Comparison of ENCODE assay signal across 16 cellular contexts in the genomic region with DNA sequence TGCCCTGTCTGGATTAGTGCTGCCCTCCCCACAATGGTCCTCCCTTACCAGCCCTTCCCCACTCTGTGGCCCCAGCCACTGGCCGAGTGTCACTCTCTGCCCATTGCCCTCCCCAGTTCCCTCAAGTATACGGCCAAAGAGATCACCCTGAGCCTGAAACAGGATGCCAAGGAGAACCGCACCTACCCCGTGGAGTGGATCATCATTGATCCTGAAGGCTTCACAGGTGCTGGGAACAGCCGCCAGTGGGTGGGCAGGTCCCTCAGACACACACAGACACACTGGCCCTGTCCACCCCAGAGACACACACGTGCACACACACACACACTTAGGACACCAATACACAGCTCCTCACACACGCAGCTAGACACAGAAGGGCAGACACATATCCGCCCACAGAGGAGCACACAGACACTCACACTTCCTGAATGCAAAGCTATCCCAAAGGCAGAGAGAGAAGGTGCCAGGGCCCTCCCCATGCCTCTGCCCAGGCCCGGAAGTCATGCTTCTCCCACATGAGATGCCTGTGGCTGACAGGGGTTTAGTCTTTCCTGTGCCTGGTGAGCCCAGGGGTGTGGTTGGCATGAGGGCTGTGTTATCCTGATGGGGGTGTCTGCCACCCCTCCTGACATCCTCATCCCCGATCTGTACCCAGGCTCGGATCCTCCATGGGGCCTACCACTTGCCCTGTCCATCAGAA. TPM values are rescaled to one million over a fixed set of nuclear protein-coding genes. Genes with fewer than 3 reads are reported as not detected.
DNase-seq lines count a peak whose midpoint lies in the region; ATAC-seq and TF ChIP-seq lines count a peak whose summit lies in the region.
"Had no signal": no experiment of that assay in that cellular context is flagged by ENCODE, and none has a peak within 500 bp of the region (broad histone marks: within the 10 kb centered on the region; RNA-seq: fewer than 3 reads in every experiment).

No MANE protein-coding gene starts in this region.

- peak; percentile 31 for DNase-seq in AG08395 (ENCODE audit: low spot score)
- DNase-seq in CD8-positive, alpha-beta T cell = no peak
- no peak for DNase-seq in T-cell
- no peak for DNase-seq in naive thymus-derived CD4-positive, alpha-beta T cell
- no peak for DNase-seq in putamen (ENCODE audit: low spot score)
- DNase-seq in endothelial cell (ENCODE audit: low spot score) = no peak
- no peak for DNase-seq in PC-9
- DNase-seq in foreskin fibroblast = no peak
- DNase-seq: activated CD8-positive, alpha-beta memory T cell treated with anti-CD3 and anti-CD28 coated beads, Interleukin-2, amount 10 ng/mL, durations not matched to agents 7 days and 5 days; amniotic stem cell; CD8-positive, alpha-beta memory T cell; cortex of kidney; stimulated activated CD4-positive, alpha-beta T cell treated with anti-CD3 and anti-CD28 coated beads, Interleukin-4, amount 100 ng/mL, for 4 hours; stimulated activated naive CD4-positive, alpha-beta T cell treated with Interleukin-2 at 50 U/mL for 16 hours; T-helper 9 cell had no signal

- H3K4me1 Mint-ChIP-seq in CD8-positive, alpha-beta T cell (ENCODE audit: low read depth) = peaks cover 14% of the 10 kb centered on the region
- H3K4me1 Mint-ChIP-seq in T-cell = peaks cover 13 to 19% (median 14%) of the 10 kb centered on the region in 3 donors
- peaks cover 5 to 22% (median 12%) of the 10 kb centered on the region in 7 donors for H3K4me1 Mint-ChIP-seq in naive thymus-derived CD4-positive, alpha-beta T cell
- peaks cover 2% of the 10 kb centered on the region for H3K4me1 Mint-ChIP-seq in endothelial cell (ENCODE audit: unreplicated experiment)

- POLR2A ChIA-PET in CD8-positive, alpha-beta T cell (lab: Charles Lee) = no interaction called here
- POLR2A ChIA-PET in T-cell (lab: Charles Lee) (no interaction called here), PC-9 (lab: Charles Lee; ENCODE audit: unreplicated experiment) (no interaction called here)
- POLR2A ChIA-PET in naive thymus-derived CD4-positive, alpha-beta T cell (lab: Charles Lee) = no interaction called here

- no TSS peak for BruUV-seq in PC-9 (replicated peaks; lab: Mats Ljungman, UMichigan)

- no peaks in the 10 kb centered on the region for H3K9me2 ChIP-seq in PC-9 (ENCODE audit: insufficient read depth)

- peak overlapping the region; percentile 4 for H3K4me3 Mint-ChIP-seq in CD8-positive, alpha-beta T cell
- peak overlapping the region in 1 of 3 donors; percentile 61 for H3K4me3 Mint-ChIP-seq in T-cell
- peak overlapping the region in 6 of 10 donors; percentile 2 to 66 (median 24) for H3K4me3 Mint-ChIP-seq in naive thymus-derived CD4-positive, alpha-beta T cell
- H3K4me3 Mint-ChIP-seq in endothelial cell (ENCODE audit: unreplicated experiment) = no peak overlapping the region
- H3K4me3 Mint-ChIP-seq: activated CD8-positive, alpha-beta memory T cell treated with anti-CD3 and anti-CD28 coated beads, Interleukin-2, amount 10 ng/mL, durations not matched to agents 7 days and 5 days had no signal

- H3K27me3 Mint-ChIP-seq in CD8-positive, alpha-beta T cell (ENCODE audit: low read depth) = peaks cover 35% of the 10 kb centered on the region
- peaks cover 20 to 48% of the 10 kb centered on the region in 2 donors for H3K27me3 Mint-ChIP-seq in T-cell
- H3K27me3 Mint-ChIP-seq in naive thymus-derived CD4-positive, alpha-beta T cell = peaks cover 19 to 38% (median 23%) of the 10 kb centered on the region in 5 donors
- peaks cover 8% of the 10 kb centered on the region for H3K27me3 Mint-ChIP-seq in endothelial cell (ENCODE audit: unreplicated experiment)

- H3K4me3 ChIP-seq in CD8-positive, alpha-beta T cell (ENCODE audit: low read depth, low read length) = no peak overlapping the region
- H3K4me3 ChIP-seq in naive thymus-derived CD4-positive, alpha-beta T cell (ENCODE audit: low read length) = no peak overlapping the region
- H3K4me3 ChIP-seq in PC-9 = no peak overlapping the region
- no peak overlapping the region for H3K4me3 ChIP-seq in foreskin fibroblast (ENCODE audit: low read depth in 1 of 2, low read length in 2 of 2)

- no peaks in the 10 kb centered on the region for H4K20me1 ChIP-seq in PC-9 (ENCODE audit: insufficient read depth)

- no peaks in the 10 kb centered on the region for H3K9me3 Mint-ChIP-seq in CD8-positive, alpha-beta T cell
- H3K9me3 Mint-ChIP-seq in T-cell (no peaks in the 10 kb centered on the region), endothelial cell (ENCODE audit: unreplicated experiment) (no peaks in the 10 kb centered on the region)
- peaks cover 0 to 2% (median 0%) of the 10 kb centered on the region in 11 donors for H3K9me3 Mint-ChIP-seq in naive thymus-derived CD4-positive, alpha-beta T cell
- H3K9me3 Mint-ChIP-seq: CD8-positive, alpha-beta memory T cell had no signal

- H3F3A ChIP-seq in PC-9 (ENCODE audit: insufficient read depth, low read depth) = no peaks in the 10 kb centered on the region

- H3K36me3 Mint-ChIP-seq in CD8-positive, alpha-beta T cell = no peaks in the 10 kb centered on the region
- H3K36me3 Mint-ChIP-seq in T-cell (no peaks in the 10 kb centered on the region), endothelial cell (ENCODE audit: low read depth, unreplicated experiment) (no peaks in the 10 kb centered on the region)
- H3K36me3 Mint-ChIP-seq in naive thymus-derived CD4-positive, alpha-beta T cell = no peaks in the 10 kb centered on the region
- H3K36me3 Mint-ChIP-seq: activated CD8-positive, alpha-beta memory T cell treated with anti-CD3 and anti-CD28 coated beads, Interleukin-2, amount 10 ng/mL, durations not matched to agents 7 days and 5 days had no signal

- H3K27ac ChIP-seq in CD8-positive, alpha-beta T cell (ENCODE audit: low read depth, low read length) = no peak overlapping the region
- H3K27ac ChIP-seq in naive thymus-derived CD4-positive, alpha-beta T cell (ENCODE audit: low read depth, low read length) = no peak overlapping the region
- H3K27ac ChIP-seq in PC-9 = no peak overlapping the region

- no peak overlapping the region for H2AFZ ChIP-seq in PC-9

- H3K27ac Mint-ChIP-seq in CD8-positive, alpha-beta T cell = peak overlapping the region; percentile 38
- H3K27ac Mint-ChIP-seq in T-cell = peak overlapping the region in 1 of 2 donors; percentile 6
- peak overlapping the region in 4 of 9 donors; percentile 14 to 70 (median 52) for H3K27ac Mint-ChIP-seq in naive thymus-derived CD4-positive, alpha-beta T cell
- H3K27ac Mint-ChIP-seq in endothelial cell (ENCODE audit: unreplicated experiment) = no peak overlapping the region
- H3K27ac Mint-ChIP-seq: activated CD8-positive, alpha-beta memory T cell treated with anti-CD3 and anti-CD28 coated beads, Interleukin-2, amount 10 ng/mL, durations not matched to agents 7 days and 5 days had no signal

- no peak overlapping the region for H3K4me2 ChIP-seq in PC-9

- peaks cover 13% of the 10 kb centered on the region for H3K4me1 ChIP-seq in CD8-positive, alpha-beta T cell (ENCODE audit: insufficient read depth, low read length)
- peaks cover 0 to 9% of the 10 kb centered on the region in 2 donors for H3K4me1 ChIP-seq in naive thymus-derived CD4-positive, alpha-beta T cell (ENCODE audit: control insufficient read depth in 2 of 2, insufficient read depth in 2 of 2, low read length in 2 of 2)
- no peaks in the 10 kb centered on the region for H3K4me1 ChIP-seq in PC-9 (replicated peaks; ENCODE audit: insufficient read depth)

- no peaks in the 10 kb centered on the region for H3K79me2 ChIP-seq in PC-9 (ENCODE audit: low read depth)

- CTCF ChIA-PET in CD8-positive, alpha-beta T cell (lab: Charles Lee) = no interaction called here
- CTCF ChIA-PET in T-cell (lab: Charles Lee) (no interaction called here), PC-9 (lab: Charles Lee) (no interaction called here)
- CTCF ChIA-PET in naive thymus-derived CD4-positive, alpha-beta T cell (lab: Charles Lee) = interaction anchor here (0.6 kb wide), 1 partner anchor 227 kb away, joined by 3 read pairs; no protein-coding TSS in a partner anchor

- no peaks in the 10 kb centered on the region for H3K9me3 ChIP-seq in CD8-positive, alpha-beta T cell (ENCODE audit: low read length)
- no peaks in the 10 kb centered on the region for H3K9me3 ChIP-seq in naive thymus-derived CD4-positive, alpha-beta T cell (ENCODE audit: control insufficient read depth in 2 of 3, low read length in 3 of 3)
- H3K9me3 ChIP-seq in PC-9 (ENCODE audit: insufficient read depth, low read depth) = no peaks in the 10 kb centered on the region

- H3K27me3 ChIP-seq in CD8-positive, alpha-beta T cell (ENCODE audit: insufficient read depth, low read length) = peaks cover 7% of the 10 kb centered on the region
- H3K27me3 ChIP-seq in naive thymus-derived CD4-positive, alpha-beta T cell (ENCODE audit: control insufficient read depth in 2 of 2, insufficient read depth in 2 of 2, low read length in 2 of 2) = peaks cover 0 to 4% of the 10 kb centered on the region in 2 donors
- H3K27me3 ChIP-seq in PC-9 (ENCODE audit: insufficient read depth, low read depth) = peaks cover 9% of the 10 kb centered on the region

- peak; percentile 44 for ATAC-seq in CD8-positive, alpha-beta T cell
- ATAC-seq in T-cell (replicated peaks in 1 of 4) = peak; percentile 30 to 75 (median 44)
- peak; percentile 24 for ATAC-seq in naive thymus-derived CD4-positive, alpha-beta T cell
- ATAC-seq: activated CD8-positive, alpha-beta memory T cell treated with anti-CD3 and anti-CD28 coated beads, Interleukin-2, amount 10 ng/mL, durations not matched to agents 7 days and 5 days had no signal

- no peak for TF ChIP-seq CTCF in CD8-positive, alpha-beta T cell (IDR thresholded peaks at IDR 0.05)
- TF ChIP-seq CTCF in endothelial cell (IDR thresholded peaks at IDR 0.05; ENCODE audit: unreplicated experiment) (no peak), PC-9 (conservative IDR thresholded peaks at IDR 0.05) (no peak), foreskin fibroblast (IDR thresholded peaks at IDR 0.05; ENCODE audit: low read depth, low read length) (no peak)

- intact Hi-C loops in CD8-positive, alpha-beta T cell (cut with DNase I, micrococcal nuclease) = no loop called here
- intact Hi-C loops in naive thymus-derived CD4-positive, alpha-beta T cell (cut with micrococcal nuclease) = loop anchor here (10.0 kb wide), 2 partner anchors 84 to 604 kb away; a partner anchor contains a TSS
- intact Hi-C loops in PC-9 (cut with micrococcal nuclease; ENCODE audit: unreplicated experiment) = loop anchor here (10.0 kb wide), 2 partner anchors 204 to 624 kb away; no protein-coding TSS in a partner anchor

- H3K36me3 ChIP-seq in CD8-positive, alpha-beta T cell (ENCODE audit: insufficient read depth, low read length) = no peaks in the 10 kb centered on the region
- no peaks in the 10 kb centered on the region for H3K36me3 ChIP-seq in naive thymus-derived CD4-positive, alpha-beta T cell (ENCODE audit: control insufficient read depth in 2 of 3, insufficient read depth in 3 of 3, low read length in 3 of 3)
- no peaks in the 10 kb centered on the region for H3K36me3 ChIP-seq in PC-9 (ENCODE audit: low read depth)

RNA-seq across cellular contexts. Expression of a gene that starts 2.9 kb away (rescaled TPM):
- total RNA-seq in CD8-positive, alpha-beta T cell = not detected
- total RNA-seq in T-cell (not detected), endothelial cell (ENCODE audit: unreplicated experiment) (not detected), PC-9 (2021) (not detected in 2 replicates)
- not detected for total RNA-seq in naive thymus-derived CD4-positive, alpha-beta T cell
- under 1 TPM in 1 of 2 donors, not detected in 1; 0.13 TPM for polyA plus RNA-seq in naive thymus-derived CD4-positive, alpha-beta T cell
- total RNA-seq: activated CD8-positive, alpha-beta memory T cell treated with anti-CD3 and anti-CD28 coated beads, Interleukin-2, amount 10 ng/mL, durations not matched to agents 7 days and 5 days; CD8-positive, alpha-beta memory T cell had no signal
- polyA plus RNA-seq: CD8-positive, alpha-beta memory T cell had no signal

RNA-seq across cellular contexts. Expression of a gene that starts 8.7 kb away (rescaled TPM):
- total RNA-seq in CD8-positive, alpha-beta T cell = not detected
- total RNA-seq in T-cell (not detected), endothelial cell (ENCODE audit: unreplicated experiment) (not detected), PC-9 (2021) (not detected in 2 replicates)
- total RNA-seq in naive thymus-derived CD4-positive, alpha-beta T cell = not detected
- polyA plus RNA-seq in naive thymus-derived CD4-positive, alpha-beta T cell = not detected
- total RNA-seq: activated CD8-positive, alpha-beta memory T cell treated with anti-CD3 and anti-CD28 coated beads, Interleukin-2, amount 10 ng/mL, durations not matched to agents 7 days and 5 days; CD8-positive, alpha-beta memory T cell; NCI-H460 had no signal
- polyA plus RNA-seq: CD8-positive, alpha-beta memory T cell had no signal

RNA-seq across cellular contexts. Expression of a gene that starts 10.6 kb away (rescaled TPM):
- total RNA-seq in CD8-positive, alpha-beta T cell = not detected
- total RNA-seq in T-cell (not detected), endothelial cell (ENCODE audit: unreplicated experiment) (not detected), PC-9 (2021) (not detected in 2 replicates)
- total RNA-seq in naive thymus-derived CD4-positive, alpha-beta T cell = not detected
- polyA plus RNA-seq in naive thymus-derived CD4-positive, alpha-beta T cell = under 1 TPM; 0.10 to 0.26 TPM
- total RNA-seq: activated CD8-positive, alpha-beta memory T cell treated with anti-CD3 and anti-CD28 coated beads, Interleukin-2, amount 10 ng/mL, durations not matched to agents 7 days and 5 days; CD8-positive, alpha-beta memory T cell; NCI-H460 had no signal
- polyA plus RNA-seq: CD8-positive, alpha-beta memory T cell had no signal

RNA-seq across cellular contexts. Expression of a gene that starts 21.5 kb away (rescaled TPM):
- 10 to 100 TPM; 16.5 to 17.2 TPM for total RNA-seq in CD8-positive, alpha-beta T cell
- total RNA-seq in T-cell = 10 to 100 TPM; 15.6 to 20.4 (median 16.9) TPM
- 10 to 100 TPM in 4 of 5 experiments, 1 to 10 TPM in 1; 9.7 to 23.4 (median 19.3) TPM for total RNA-seq in naive thymus-derived CD4-positive, alpha-beta T cell
- 10 to 100 TPM; 17.1 to 23.8 TPM for polyA plus RNA-seq in naive thymus-derived CD4-positive, alpha-beta T cell
- total RNA-seq in endothelial cell (ENCODE audit: unreplicated experiment) = 3.7 TPM
- 12.7 and 14.7 TPM in 2 replicates for total RNA-seq in PC-9 (2021)

RNA-seq across cellular contexts. Expression of a gene that starts 21.6 kb away (rescaled TPM):
- 10 to 100 TPM; 53.8 to 55.2 TPM for total RNA-seq in CD8-positive, alpha-beta T cell
- total RNA-seq in T-cell (10 to 100 TPM; 49.5 to 60.9 (median 55.3) TPM), endothelial cell (ENCODE audit: unreplicated experiment) (94.8 TPM), PC-9 (2021) (69.3 and 69.6 TPM in 2 replicates)
- 10 to 100 TPM; 51.9 to 77.6 (median 61.6) TPM for total RNA-seq in naive thymus-derived CD4-positive, alpha-beta T cell
- 10 to 100 TPM; 59.8 to 63.4 TPM for polyA plus RNA-seq in naive thymus-derived CD4-positive, alpha-beta T cell

Comparison
In these comparisons a context has a peak if more than half of its experiments do, and no peak if none do; other contexts are left out.
1. intact Hi-C loops: an anchor here in naive thymus-derived CD4-positive, alpha-beta T cell (10.0 kb wide) and PC-9 (10.0 kb wide); none called in CD8-positive, alpha-beta T cell.